In the genomic region with DNA sequence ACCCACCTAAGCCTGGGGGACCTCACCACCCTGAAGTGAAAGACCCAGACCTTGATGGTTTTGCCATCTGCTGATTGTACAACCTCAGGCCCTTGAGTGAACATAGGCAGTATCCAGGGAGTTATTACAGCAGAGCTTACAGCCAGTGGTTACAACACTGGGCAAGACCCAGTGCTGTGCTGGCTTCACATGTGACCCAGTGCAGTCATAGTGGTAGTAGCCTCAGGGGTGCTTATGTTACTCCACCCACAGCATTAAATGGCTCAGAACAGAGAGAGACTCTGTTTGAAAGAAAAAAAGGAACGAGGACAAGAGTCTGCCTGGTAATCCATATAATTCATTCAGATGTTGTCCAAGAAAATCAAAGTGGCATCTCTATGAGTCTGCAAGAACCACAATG, we compare ENCODE assay signal across 25 cellular contexts. TPM values are rescaled to one million over a fixed set of nuclear protein-coding genes. Genes with fewer than 3 reads are reported as not detected.
A peak's percentile ranks its signal among the peaks of the same experiment; 100 is the strongest.
DNase-seq lines count a peak whose midpoint lies in the region; ATAC-seq, FAIRE-seq and TF ChIP-seq lines count a peak whose summit lies in the region.
"Had no signal": no experiment of that assay in that cellular context is flagged by ENCODE, and none has a peak within 500 bp of the region (broad histone marks: within the 10 kb centered on the region; RNA-seq: fewer than 3 reads in every experiment).

No MANE protein-coding gene starts in this region.

- H2BK120ac ChIP-seq in trophoblast cell (ENCODE audit: insufficient read depth, low read length, poor library complexity) = no peak overlapping the region

- H3K27me3 Mint-ChIP-seq in MCF 10A (ENCODE audit: insufficient read depth, unreplicated experiment) = peaks cover 16% of the 10 kb centered on the region
- H3K27me3 Mint-ChIP-seq: CD4-positive, alpha-beta memory T cell; IgD-negative memory B cell had no signal

- H3K4ac ChIP-seq in trophoblast cell (ENCODE audit: low read depth, low read length) = no peak overlapping the region

- no peak overlapping the region for H3K4me3 ChIP-seq in breast epithelium
- no peak overlapping the region for H3K4me3 ChIP-seq in trophoblast cell (ENCODE audit: low read depth, low read length)
- H3K4me3 ChIP-seq in thyroid gland (replicated peaks in 1 of 3) = no peak overlapping the region
- H3K4me3 ChIP-seq: A549, BLaER1 had no signal

- no peak overlapping the region for H3K4me3 Mint-ChIP-seq in MCF 10A (ENCODE audit: unreplicated experiment)
- H3K4me3 Mint-ChIP-seq: CD14-positive monocyte; CD4-positive, alpha-beta memory T cell; HFFc6; IgD-negative memory B cell had no signal

- no peak overlapping the region for H3K27ac Mint-ChIP-seq in MCF 10A (ENCODE audit: low read depth, unreplicated experiment)
- H3K27ac Mint-ChIP-seq: CD14-positive monocyte; CD4-positive, alpha-beta memory T cell; HFFc6; IgD-negative memory B cell had no signal

- peak; percentile 61 for ATAC-seq in esophagus mucosa
- ATAC-seq: A549, HCT116, HepG2 had no signal

- CTCF ChIA-PET in MCF 10A (lab: Yijun Ruan, JAX) = no interaction called here

- no peaks in the 10 kb centered on the region for H3K79me1 ChIP-seq in trophoblast cell (ENCODE audit: low read length)

- no peak overlapping the region for H3K27ac ChIP-seq in breast epithelium
- no peak overlapping the region for H3K27ac ChIP-seq in trophoblast cell (ENCODE audit: low read depth, low read length)
- no peak overlapping the region for H3K27ac ChIP-seq in thyroid gland
- H3K27ac ChIP-seq: 22Rv1, A549, BLaER1 had no signal

- H3K18ac ChIP-seq in trophoblast cell (ENCODE audit: low read length) = no peak overlapping the region

- H3K36me3 Mint-ChIP-seq in MCF 10A (ENCODE audit: insufficient read depth, unreplicated experiment) = no peaks in the 10 kb centered on the region
- H3K36me3 Mint-ChIP-seq: CD14-positive monocyte; CD4-positive, alpha-beta memory T cell; IgD-negative memory B cell had no signal

- FAIRE-seq in colon (lab: Jason Lieb, UNC) = peak; percentile 10
- FAIRE-seq: G401.6, GM12891, GM19239, HepG2 had no signal

- POLR2A ChIA-PET in MCF 10A (lab: Yijun Ruan, JAX) = no interaction called here

- no peak overlapping the region for H3K23ac ChIP-seq in trophoblast cell (ENCODE audit: low read length)

- no peak overlapping the region for H2BK12ac ChIP-seq in trophoblast cell (ENCODE audit: low read length)

- no peaks in the 10 kb centered on the region for H3K9me3 Mint-ChIP-seq in MCF 10A (ENCODE audit: unreplicated experiment)
- H3K9me3 Mint-ChIP-seq: CD4-positive, alpha-beta memory T cell; HFFc6; IgD-negative memory B cell had no signal

- H3K4me1 Mint-ChIP-seq in MCF 10A (ENCODE audit: insufficient read depth, unreplicated experiment) = peaks cover 6% of the 10 kb centered on the region
- H3K4me1 Mint-ChIP-seq: CD14-positive monocyte; CD4-positive, alpha-beta memory T cell had no signal

- no peak overlapping the region for H4K12ac ChIP-seq in trophoblast cell (ENCODE audit: low read depth, low read length)

- no peaks in the 10 kb centered on the region for H3K79me2 ChIP-seq in trophoblast cell (ENCODE audit: control insufficient read depth, insufficient read depth, low read length, poor library complexity)

- no peak overlapping the region for H3K9ac ChIP-seq in trophoblast cell (ENCODE audit: low read length)
- H3K9ac ChIP-seq: BLaER1 had no signal

- H2BK5ac ChIP-seq in trophoblast cell (ENCODE audit: low read depth, low read length, poor library complexity) = no peak overlapping the region

- no peak overlapping the region for H3K4me2 ChIP-seq in trophoblast cell (ENCODE audit: low read length)
- H3K4me2 ChIP-seq: A549, BLaER1 had no signal

- TF ChIP-seq CTCF in MCF 10A (IDR thresholded peaks at IDR 0.05; ENCODE audit: unreplicated experiment) (no peak), breast epithelium (IDR thresholded peaks at IDR 0.05) (no peak), thyroid gland (IDR thresholded peaks at IDR 0.05) (no peak)

- H4K8ac ChIP-seq in trophoblast cell (ENCODE audit: low read depth, low read length) = no peak overlapping the region

- H4K91ac ChIP-seq in trophoblast cell (ENCODE audit: low read depth, low read length) = no peak overlapping the region

- no peak overlapping the region for H2AK5ac ChIP-seq in trophoblast cell (ENCODE audit: low read length)

- WGBS in trophoblast cell (ENCODE audit: extremely low coverage, insufficient coverage, insufficient read length) = no CpG with 5 or more reads among the region's 1 CpG
- WGBS in thyroid gland, 2 donors = 80 to 83% methylated on average over 1 of the region's 1 CpG

- DNase-seq in MCF 10A (ENCODE audit: unreplicated experiment) = peak; percentile 17
- no peak for DNase-seq in breast epithelium (ENCODE audit: low spot score in 2 of 2)
- peak; percentile 10 to 22 for DNase-seq in trophoblast cell
- DNase-seq in DMS153 treated with DMSO at 0.1 percent for 48 hours (lab: John Stamatoyannopoulos, UW; ENCODE audit: unreplicated experiment) = no peak
- DNase-seq in thyroid gland = no peak
- DNase-seq in NCI-H187 (lab: John Stamatoyannopoulos, UW) = no peak
- DNase-seq: CD4-positive, alpha-beta memory T cell; DMS53; DND-41; EL; GOT3; H7; HFFc6 had no signal

- no peak overlapping the region for H2AFZ ChIP-seq in trophoblast cell (ENCODE audit: insufficient read depth, low read length, poor library complexity)

- no peaks in the 10 kb centered on the region for H3K9me3 ChIP-seq in breast epithelium
- H3K9me3 ChIP-seq in trophoblast cell (ENCODE audit: insufficient read depth, low read depth, low read length) = no peaks in the 10 kb centered on the region
- H3K9me3 ChIP-seq in thyroid gland = no peaks in the 10 kb centered on the region
- H3K9me3 ChIP-seq: A549 had no signal

- no peak overlapping the region for H3K14ac ChIP-seq in trophoblast cell (ENCODE audit: low read length)

- intact Hi-C loops in MCF 10A (cut with micrococcal nuclease) (no loop called here), breast epithelium (cut with DNase I; ENCODE audit: low total_unique reads) (no loop called here), thyroid gland (cut with DNase I) (no loop called here)

- H3K36me3 ChIP-seq in breast epithelium = no peaks in the 10 kb centered on the region
- H3K36me3 ChIP-seq in trophoblast cell (ENCODE audit: control insufficient read depth in 1 of 2, insufficient read depth in 2 of 2, low read length in 2 of 2) = no peaks in the 10 kb centered on the region
- no peaks in the 10 kb centered on the region for H3K36me3 ChIP-seq in thyroid gland
- H3K36me3 ChIP-seq: BLaER1 had no signal

- peaks cover 0 to 26% of the 10 kb centered on the region in 2 donors for H3K27me3 ChIP-seq in breast epithelium
- no peaks in the 10 kb centered on the region for H3K27me3 ChIP-seq in trophoblast cell (ENCODE audit: insufficient read depth, low read length)
- H3K27me3 ChIP-seq in thyroid gland = no peaks in the 10 kb centered on the region

- BruUV-seq in MCF 10A (replicated peaks; lab: Mats Ljungman, UMichigan) = no TSS peak

- no peak for TF ChIP-seq POLR2A in breast epithelium (IDR thresholded peaks at IDR 0.05)
- TF ChIP-seq POLR2A in thyroid gland (IDR thresholded peaks at IDR 0.05) = no peak

- H3K4me1 ChIP-seq in breast epithelium (no peaks in the 10 kb centered on the region), trophoblast cell (ENCODE audit: control insufficient read depth in 1 of 2, insufficient read depth in 2 of 2, low read length in 2 of 2) (no peaks in the 10 kb centered on the region), thyroid gland (no peaks in the 10 kb centered on the region)
- H3K4me1 ChIP-seq: A549, BLaER1 had no signal

RNA-seq across cellular contexts. Expression of a gene that starts 45.2 kb away (rescaled TPM):
- total RNA-seq in MCF 10A (2022) (not detected in 2 replicates), breast epithelium (under 1 TPM in 1 of 3 donors, not detected in 2; 0.29 TPM), esophagus mucosa (not detected), thyroid gland (under 1 TPM in 3 of 4 donors, not detected in 1; 0.13 to 0.54 (median 0.33) TPM)
- polyA plus RNA-seq in trophoblast cell (2013) = 0.34 and 0.51 TPM in 2 replicates
- total RNA-seq: CD4-positive, alpha-beta memory T cell; HepG2; HFFc6 had no signal
- polyA plus RNA-seq: CD14-positive monocyte; CD4-positive, alpha-beta memory T cell; HepG2; IgD-negative memory B cell had no signal

RNA-seq across cellular contexts. Expression of a gene that starts 55.7 kb away (rescaled TPM):
- total RNA-seq in MCF 10A (2022) (38.1 and 41.3 TPM in 2 replicates), breast epithelium (10 to 100 TPM; 18.4 to 37.2 (median 22.9) TPM), esophagus mucosa (13.0 TPM), thyroid gland (10 to 100 TPM; 25.1 to 33.6 (median 30.8) TPM)
- 8.3 TPM in 2 replicates for polyA plus RNA-seq in trophoblast cell (2013)

Comparison
In these comparisons a context has a peak if more than half of its experiments do, and no peak if none do; other contexts are left out.
1. DNase-seq: peak in MCF 10A (single experiment) and trophoblast cell (2 of 2); none in breast epithelium (0 of 2), DMS153 treated with DMSO at 0.1 percent for 48 hours (single experiment), thyroid gland (0 of 2) and NCI-H187 (0 of 2).